In the genomic region with DNA sequence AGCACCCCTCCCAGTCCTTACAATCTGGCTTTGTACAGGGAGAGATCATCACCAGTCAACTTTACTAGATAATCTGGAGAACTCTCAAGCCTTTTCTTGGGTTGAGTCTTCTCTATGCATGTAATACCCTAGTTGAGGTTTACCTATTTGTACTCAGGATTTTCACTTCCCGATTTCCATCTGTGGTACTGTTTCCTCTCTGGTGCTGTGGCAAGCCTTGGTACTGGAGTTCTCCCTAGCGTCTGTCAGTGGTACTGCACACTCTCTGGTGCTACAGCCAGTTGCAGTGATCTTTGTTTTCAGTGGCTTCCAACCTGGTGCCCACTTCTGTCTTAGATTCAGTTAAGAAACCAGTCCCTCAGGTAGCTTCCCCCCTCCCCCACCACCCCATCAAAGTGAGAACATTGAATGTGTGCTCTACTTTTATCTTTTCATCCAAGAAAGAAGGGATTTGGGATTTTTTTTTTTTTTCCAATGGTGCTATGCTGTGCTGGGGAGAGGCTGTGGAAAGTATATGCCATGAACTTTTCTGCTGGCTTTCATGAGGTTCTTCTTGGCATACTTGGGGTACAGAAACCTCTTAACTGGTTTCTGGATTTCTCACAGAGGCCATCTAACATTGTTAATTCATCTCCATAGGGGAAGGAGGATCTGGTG, we compare ENCODE assay signal across 8 cellular contexts.
DNase-seq lines count a peak whose midpoint lies in the region; ATAC-seq and TF ChIP-seq lines count a peak whose summit lies in the region.

No MANE protein-coding gene starts in this region.

- H3K4me3 ChIP-seq in hepatocyte, result no peak overlapping the region

- peak; percentile 88 for ATAC-seq in GM19468 (IDR thresholded peaks at IDR 0.05; ENCODE audit: extremely low read depth, unreplicated experiment)
- peak; percentile 98 for ATAC-seq in HG03521 (IDR thresholded peaks at IDR 0.05; ENCODE audit: unreplicated experiment)
- ATAC-seq in activated naive CD4-positive, alpha-beta T cell treated with anti-CD3 and anti-CD28 coated beads, Interleukin-2, amount 50 U/mL, for 72 hours, result peak; percentile 84 to 96

- peaks cover 3% of the 10 kb centered on the region for H4K20me1 ChIP-seq in hepatocyte (ENCODE audit: insufficient read depth, poor library complexity, severe bottlenecking)

- H2AFZ ChIP-seq in hepatocyte, result no peak overlapping the region

- H3K27me3 ChIP-seq in hepatocyte, result no peaks in the 10 kb centered on the region

- H3K79me2 ChIP-seq in hepatocyte, result peaks cover 98% of the 10 kb centered on the region

- no peaks in the 10 kb centered on the region for H3K9me3 Mint-ChIP-seq in activated naive CD4-positive, alpha-beta T cell treated with anti-CD3 and anti-CD28 coated beads, Interleukin-2, amount 50 U/mL, for 72 hours

- DNase-seq in DMS53 (lab: John Stamatoyannopoulos, UW) (peak; percentile 81), SKM-1 (lab: John Stamatoyannopoulos, UW; ENCODE audit: unreplicated experiment) (peak; percentile 24), hepatocyte (ENCODE audit: low spot score) (peak; percentile 65), NCI-H2227 (lab: John Stamatoyannopoulos, UW; ENCODE audit: unreplicated experiment) (no peak)
- peak in 1 of 2 donors; percentile 69 for DNase-seq in activated naive CD4-positive, alpha-beta T cell treated with anti-CD3 and anti-CD28 coated beads, Interleukin-2, amount 50 U/mL, for 72 hours (ENCODE audit: low spot score in 2 of 2)
- DNase-seq in stimulated activated CD4-positive, alpha-beta T cell treated with anti-CD3 and anti-CD28 coated beads, Interleukin-1b, Interleukin-23, amount 100 ng/mL, for 48 hours, result peak; percentile 50

- H3K36me3 ChIP-seq in hepatocyte (replicated peaks; ENCODE audit: insufficient read depth, low read depth), result no peaks in the 10 kb centered on the region

- H3K27ac ChIP-seq in hepatocyte, result no peak overlapping the region

- H3K9me3 ChIP-seq in hepatocyte (ENCODE audit: low read depth), result no peaks in the 10 kb centered on the region

- H3K36me3 Mint-ChIP-seq in activated naive CD4-positive, alpha-beta T cell treated with anti-CD3 and anti-CD28 coated beads, Interleukin-2, amount 50 U/mL, for 72 hours, result peaks cover 0 to 5% of the 10 kb centered on the region in 2 donors

- TF ChIP-seq CTCF in hepatocyte (IDR thresholded peaks at IDR 0.05; ENCODE audit: poor library complexity), result peak; percentile 48

- no peaks in the 10 kb centered on the region for H3K4me1 ChIP-seq in hepatocyte (ENCODE audit: insufficient read depth)

- 21% methylated on average over 2 of the region's 2 CpGs for WGBS in hepatocyte (ENCODE audit: low lambda C conversion rate, missing lambda C conversion rate)

- H3K4me2 ChIP-seq in hepatocyte, result no peak overlapping the region

- H3K9me2 ChIP-seq in hepatocyte (replicated peaks; ENCODE audit: insufficient read depth), result no peaks in the 10 kb centered on the region

- H3K27ac Mint-ChIP-seq in activated naive CD4-positive, alpha-beta T cell treated with anti-CD3 and anti-CD28 coated beads, Interleukin-2, amount 50 U/mL, for 72 hours, result no peak overlapping the region
